In genomic region chr20:6718660-6719059, GRCh38 we compare ENCODE assay signal across 1 cellular context.
TF ChIP-seq lines count a peak whose summit lies in the region.

No MANE protein-coding gene starts in this region.

TF ChIP-seq in H1, 55 proteins besides CTCF, POLR2A, EP300 and RAD21 (continued from another document):
- TF ChIP-seq CHD7 (IDR thresholded peaks at IDR 0.05; ENCODE audit: insufficient replicate concordance, low read length): no peak
- TF ChIP-seq BACH1 (IDR thresholded peaks at IDR 0.05; ENCODE audit: low read length): peak; percentile 57; the same call in 1 of the 2 replicates
TF ChIP-seq in H1: peak in this region for 1.
